ENCODE assay signal across 12 cellular contexts in genomic region chr22:36432592-36433317, GRCh38. TPM values are rescaled to one million over a fixed set of nuclear protein-coding genes. Genes with fewer than 3 reads are reported as not detected.
DNase-seq lines count a peak whose midpoint lies in the region; ATAC-seq and TF ChIP-seq lines count a peak whose summit lies in the region.
"Had no signal": no experiment of that assay in that cellular context is flagged by ENCODE, and none has a peak within 500 bp of the region (broad histone marks: within the 10 kb centered on the region; RNA-seq: fewer than 3 reads in every experiment).

No MANE protein-coding gene starts in this region.

- 70% methylated on average over 15 of the region's 15 CpGs for WGBS in prostate gland

- intact Hi-C loops in prostate gland (cut with DNase I), result no loop called here

- H3K9me3 Mint-ChIP-seq in T-cell, result no peaks in the 10 kb centered on the region
- H3K9me3 Mint-ChIP-seq: activated CD4-positive, alpha-beta memory T cell treated with anti-CD3 and anti-CD28 coated beads for 36 hours had no signal

- no peak for TF ChIP-seq POLR2A in prostate gland (IDR thresholded peaks at IDR 0.05)

- no peaks in the 10 kb centered on the region for H3K36me3 Mint-ChIP-seq in T-cell
- H3K36me3 Mint-ChIP-seq: activated CD4-positive, alpha-beta memory T cell treated with anti-CD3 and anti-CD28 coated beads for 36 hours had no signal

- peaks cover 19% of the 10 kb centered on the region for H3K4me1 ChIP-seq in prostate gland (replicated peaks)

- H3K9me3 ChIP-seq in prostate gland, result no peaks in the 10 kb centered on the region

- H3K27me3 Mint-ChIP-seq in T-cell, result no peaks in the 10 kb centered on the region
- H3K27me3 Mint-ChIP-seq: activated CD4-positive, alpha-beta memory T cell treated with anti-CD3 and anti-CD28 coated beads for 36 hours had no signal

- no peak for ATAC-seq in T-cell (replicated peaks in 1 of 4)
- ATAC-seq in GM18873 (IDR thresholded peaks at IDR 0.05; ENCODE audit: low FRiP score, unreplicated experiment), result no peak

- CTCF ChIA-PET in T-cell (lab: Charles Lee), result no interaction called here

- peak overlapping the region; percentile 15 to 69 for H3K27ac ChIP-seq in prostate gland
- H3K27ac ChIP-seq: HL-60 had no signal

- H3K36me3 ChIP-seq in prostate gland, result no peaks in the 10 kb centered on the region

- POLR2A ChIA-PET in T-cell (lab: Charles Lee), result no interaction called here

- H3K4me1 Mint-ChIP-seq in T-cell, result peaks cover 21 to 33% (median 32%) of the 10 kb centered on the region in 3 donors

- peak overlapping the region; percentile 22 to 28 for H3K27ac Mint-ChIP-seq in T-cell
- H3K27ac Mint-ChIP-seq: activated CD4-positive, alpha-beta memory T cell treated with anti-CD3 and anti-CD28 coated beads for 36 hours had no signal

- TF ChIP-seq CTCF in prostate gland (IDR thresholded peaks at IDR 0.05), result no peak

- H3K27me3 ChIP-seq in prostate gland (replicated peaks; ENCODE audit: insufficient read depth), result no peaks in the 10 kb centered on the region

- no peak overlapping the region for H3K4me3 Mint-ChIP-seq in T-cell
- H3K4me3 Mint-ChIP-seq: activated CD4-positive, alpha-beta memory T cell treated with anti-CD3 and anti-CD28 coated beads for 36 hours had no signal

- H3K4me3 ChIP-seq in prostate gland, result no peak overlapping the region

- DNase-seq in GM03348 (ENCODE audit: low spot score) (peak; percentile 56), T-cell (no peak), hepatic stellate cell (ENCODE audit: low spot score) (peak; percentile 50), prostate gland (ENCODE audit: low spot score) (no peak), NCI-H524 (lab: John Stamatoyannopoulos, UW) (no peak), NCI-H2227 treated with DMSO at 0.1 percent for 48 hours (lab: John Stamatoyannopoulos, UW) (no peak)
- DNase-seq in stimulated activated CD4-positive, alpha-beta T cell treated with anti-CD3 and anti-CD28 coated beads, Interleukin-4, amount 100 ng/mL, for 4 hours, result no peak
- DNase-seq: activated CD4-positive, alpha-beta memory T cell treated with anti-CD3 and anti-CD28 coated beads for 36 hours; activated naive CD4-positive, alpha-beta T cell treated with anti-CD3 and anti-CD28 coated beads, Interleukin-2, amount 50 U/mL, for 16 hours; hippocampal formation had no signal

RNA-seq across cellular contexts. Expression of gene MYH9, which starts 45.0 kb away (rescaled TPM):
- total RNA-seq in T-cell (1,000 to 10,000 TPM in 2 of 5 donors, 100 to 1,000 TPM in 3; 816 to 1,109 (median 896) TPM), prostate gland (100 to 1,000 TPM; 295 to 329 TPM)

RNA-seq across cellular contexts. Expression of gene TXN2, which starts 48.7 kb away (rescaled TPM):
- total RNA-seq in T-cell (10 to 100 TPM; 36.9 to 47.6 (median 45.4) TPM), prostate gland (100 to 1,000 TPM in 1 of 2 donors, 10 to 100 TPM in 1; 74.3 to 148 TPM)

Comparison
In these comparisons a context has a peak if more than half of its experiments do, and no peak if none do; other contexts are left out.
1. DNase-seq: peak in GM03348 (single experiment) and hepatic stellate cell (single experiment); none in T-cell (0 of 34), prostate gland (single experiment), stimulated activated CD4-positive, alpha-beta T cell treated with anti-CD3 and anti-CD28 coated beads, Interleukin-4, amount 100 ng/mL, for 4 hours (0 of 2), NCI-H524 (0 of 2) and NCI-H2227 treated with DMSO at 0.1 percent for 48 hours (single experiment).